In the genomic region with DNA sequence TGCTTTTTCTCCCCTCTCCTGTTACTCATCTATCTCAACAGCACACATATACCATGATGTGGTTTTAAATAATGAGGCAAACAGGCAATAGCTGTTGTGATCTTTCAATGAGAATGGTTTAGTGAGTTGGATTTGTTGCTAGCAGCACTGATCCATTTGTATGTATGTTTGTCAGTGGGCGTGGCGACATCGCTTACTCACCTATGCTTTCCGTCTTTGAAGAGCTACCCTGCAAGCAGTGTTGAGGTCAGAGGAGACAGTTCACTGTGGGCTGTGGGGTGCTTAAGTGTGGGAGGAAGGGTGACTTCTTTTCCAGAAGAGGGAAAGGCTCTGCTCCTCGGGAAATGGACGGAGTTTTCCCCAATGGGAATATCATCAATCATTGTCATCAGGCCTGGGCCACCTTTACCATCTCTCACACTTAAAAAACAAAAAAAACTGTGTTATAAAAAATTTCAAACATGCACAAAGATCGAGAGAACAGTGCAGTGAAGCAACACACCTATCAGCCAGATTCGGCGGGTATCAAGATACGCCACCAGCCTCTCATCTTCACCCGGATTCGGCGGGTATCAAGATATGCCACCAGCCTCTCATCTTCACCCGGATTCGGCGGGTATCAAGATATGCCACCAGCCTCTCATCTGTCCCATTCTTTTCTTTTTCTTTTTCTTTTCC, we compare ENCODE assay signal across 13 cellular contexts.
DNase-seq lines count a peak whose midpoint lies in the region; ATAC-seq, FAIRE-seq and TF ChIP-seq lines count a peak whose summit lies in the region.
"Had no signal": no experiment of that assay in that cellular context is flagged by ENCODE, and none has a peak within 500 bp of the region (broad histone marks: within the 10 kb centered on the region; RNA-seq: fewer than 3 reads in every experiment).

No MANE protein-coding gene starts in this region.

- no peaks in the 10 kb centered on the region for H3K27me3 ChIP-seq in CD8-positive, alpha-beta T cell (ENCODE audit: insufficient read depth, low read length)
- H3K27me3 ChIP-seq in keratinocyte (ENCODE audit: control insufficient read depth, extremely low read depth, insufficient read depth, low read length) = no peaks in the 10 kb centered on the region

- peaks cover 49% of the 10 kb centered on the region for H3K79me2 ChIP-seq in keratinocyte (ENCODE audit: control insufficient read depth, insufficient read depth, low read length)

- no peaks in the 10 kb centered on the region for H3K27me3 Mint-ChIP-seq in CD8-positive, alpha-beta T cell (ENCODE audit: low read depth)
- H3K27me3 Mint-ChIP-seq in activated naive CD8-positive, alpha-beta T cell treated with anti-CD3 and anti-CD28 coated beads, Interleukin-2, amount 50 U/mL, for 24 hours = no peaks in the 10 kb centered on the region
- H3K27me3 Mint-ChIP-seq: naive thymus-derived CD8-positive, alpha-beta T cell had no signal

- peak; percentile 91 for FAIRE-seq in keratinocyte (lab: Jason Lieb, UNC)
- FAIRE-seq: RCC 7860 had no signal

- dilution Hi-C loops in keratinocyte (cut with MboI; ENCODE audit: extremely low pct_ligation_motif_present, low sequenced_read_pairs) = no loop called here

- H3K36me3 Mint-ChIP-seq in CD8-positive, alpha-beta T cell = peaks cover 66% of the 10 kb centered on the region
- peaks cover 25% of the 10 kb centered on the region for H3K36me3 Mint-ChIP-seq in activated naive CD8-positive, alpha-beta T cell treated with anti-CD3 and anti-CD28 coated beads, Interleukin-2, amount 50 U/mL, for 24 hours (ENCODE audit: low read depth)

- no peak overlapping the region for H3K4me3 ChIP-seq in CD8-positive, alpha-beta T cell (ENCODE audit: low read depth, low read length)
- H3K4me3 ChIP-seq in HEK293 (ENCODE audit: low read depth, low read length) = no peak overlapping the region
- peak overlapping the region in 2 of 3 experiments; percentile 34 to 44 for H3K4me3 ChIP-seq in keratinocyte (ENCODE audit: control insufficient read depth in 2 of 3, extremely low read depth in 1 of 3, insufficient read depth in 2 of 3, low read depth in 1 of 3, low read length in 3 of 3)

- H3K9me3 Mint-ChIP-seq in CD8-positive, alpha-beta T cell = no peaks in the 10 kb centered on the region
- no peaks in the 10 kb centered on the region for H3K9me3 Mint-ChIP-seq in activated naive CD8-positive, alpha-beta T cell treated with anti-CD3 and anti-CD28 coated beads, Interleukin-2, amount 50 U/mL, for 24 hours
- H3K9me3 Mint-ChIP-seq: naive thymus-derived CD8-positive, alpha-beta T cell had no signal

- no peak for TF ChIP-seq CTCF in CD8-positive, alpha-beta T cell (IDR thresholded peaks at IDR 0.05)
- TF ChIP-seq CTCF in HEK293 (tag by site-specific recombination; IDR thresholded peaks at IDR 0.05) (no peak), keratinocyte (optimal IDR thresholded peaks at IDR 0.05 in 1 of 3, IDR thresholded peaks at IDR 0.05 in 1 of 3, conservative IDR thresholded peaks at IDR 0.05 in 1 of 3; ENCODE audit: extremely low read depth in 1 of 3, insufficient read depth in 2 of 3, low read length in 3 of 3) (no peak), GM10248 (IDR thresholded peaks at IDR 0.05; ENCODE audit: control extremely low read depth, extremely low read depth, low read depth, missing control alignments) (no peak)

- H3K4me2 ChIP-seq in keratinocyte (ENCODE audit: control insufficient read depth, extremely low read depth, insufficient read depth, low read depth, low read length) = peak overlapping the region; percentile 84

- ATAC-seq in CD8-positive, alpha-beta T cell = peak; percentile 31
- peak; percentile 75 for ATAC-seq in activated naive CD8-positive, alpha-beta T cell treated with anti-CD3 and anti-CD28 coated beads, Interleukin-2, amount 50 U/mL, for 24 hours
- ATAC-seq in HG03159 (IDR thresholded peaks at IDR 0.05; ENCODE audit: unreplicated experiment) (no peak), HG02970 (IDR thresholded peaks at IDR 0.05; ENCODE audit: low FRiP score, unreplicated experiment) (no peak)

- DNase-seq in CD8-positive, alpha-beta T cell = peak in 2 of 7 experiments; percentile 13 to 47
- DNase-seq in activated naive CD8-positive, alpha-beta T cell treated with anti-CD3 and anti-CD28 coated beads, Interleukin-2, amount 50 U/mL, for 24 hours = peak; percentile 12
- DNase-seq in keratinocyte (ENCODE audit: low read depth, low spot score) (peak; percentile 45), mesenteric fat pad (ENCODE audit: low spot score) (no peak), GM10248 (ENCODE audit: extremely low spot score) (no peak)
- DNase-seq: activated gamma-delta T cell treated with Interleukin-2 at 50 U/mL for 16 hours; naive thymus-derived CD8-positive, alpha-beta T cell; NCI-H510A had no signal

- POLR2A ChIA-PET in CD8-positive, alpha-beta T cell (lab: Charles Lee) = no interaction called here
- POLR2A ChIA-PET in HEK293 (lab: Yijun Ruan, JAX) (no interaction called here), GM10248 (lab: Yijun Ruan, JAX) (no interaction called here)

- no peaks in the 10 kb centered on the region for H3K9me1 ChIP-seq in keratinocyte (ENCODE audit: control insufficient read depth, extremely low read depth, insufficient read depth, low read length)

- H3K27ac Mint-ChIP-seq in CD8-positive, alpha-beta T cell = peak overlapping the region; percentile 27
- H3K27ac Mint-ChIP-seq in activated naive CD8-positive, alpha-beta T cell treated with anti-CD3 and anti-CD28 coated beads, Interleukin-2, amount 50 U/mL, for 24 hours = no peak overlapping the region

- peaks cover 6% of the 10 kb centered on the region for H3K36me3 ChIP-seq in CD8-positive, alpha-beta T cell (ENCODE audit: insufficient read depth, low read length)
- peaks cover 0 to 3% of the 10 kb centered on the region in 2 experiments; a peak in 1 of 3 replicates for H3K36me3 ChIP-seq in HEK293 (ENCODE audit: control insufficient read depth in 2 of 2, insufficient read depth in 1 of 2, low read length in 2 of 2)
- H3K36me3 ChIP-seq in keratinocyte (ENCODE audit: control insufficient read depth in 2 of 2, extremely low read depth in 1 of 2, insufficient read depth in 2 of 2, low read length in 2 of 2) = peaks cover 2 to 5% of the 10 kb centered on the region in 2 experiments

- no peak overlapping the region for H3K27ac ChIP-seq in CD8-positive, alpha-beta T cell (ENCODE audit: low read depth, low read length)
- H3K27ac ChIP-seq in HEK293 (ENCODE audit: extremely low read depth, low read depth, low read length) (no peak overlapping the region), keratinocyte (ENCODE audit: control insufficient read depth, insufficient read depth, low read length) (peak overlapping the region; percentile 60)
- H3K27ac ChIP-seq: C4-2B had no signal

- no peaks in the 10 kb centered on the region for H3K9me3 ChIP-seq in CD8-positive, alpha-beta T cell (ENCODE audit: low read length)
- H3K9me3 ChIP-seq in HEK293 (ENCODE audit: control insufficient read depth, insufficient read depth, low read depth, low read length) = no peaks in the 10 kb centered on the region
- no peaks in the 10 kb centered on the region for H3K9me3 ChIP-seq in keratinocyte (ENCODE audit: control insufficient read depth, low read depth, low read length)

- no peak overlapping the region for H3K4me3 Mint-ChIP-seq in CD8-positive, alpha-beta T cell
- H3K4me3 Mint-ChIP-seq in activated naive CD8-positive, alpha-beta T cell treated with anti-CD3 and anti-CD28 coated beads, Interleukin-2, amount 50 U/mL, for 24 hours = no peak overlapping the region
- H3K4me3 Mint-ChIP-seq: naive thymus-derived CD8-positive, alpha-beta T cell had no signal

- no peak overlapping the region for H2AFZ ChIP-seq in keratinocyte (ENCODE audit: control insufficient read depth, low read length)

- intact Hi-C loops in CD8-positive, alpha-beta T cell (cut with DNase I, micrococcal nuclease) = no loop called here

- CTCF ChIA-PET in CD8-positive, alpha-beta T cell (lab: Charles Lee) = no interaction called here
- CTCF ChIA-PET in HEK293 (lab: Yijun Ruan, JAX) (interaction anchor here (0.6 to 1.2 kb wide), 5 partner anchors 13 to 685 kb away, joined by 3 to 5 read pairs (median 3); no protein-coding TSS in a partner anchor), GM10248 (lab: Yijun Ruan, JAX) (interaction anchor here (1.1 to 1.3 kb wide), 3 partner anchors 9 to 47 kb away, joined by 3 read pairs; no protein-coding TSS in a partner anchor)

- H3K4me1 ChIP-seq in CD8-positive, alpha-beta T cell (ENCODE audit: insufficient read depth, low read length) = no peaks in the 10 kb centered on the region
- no peaks in the 10 kb centered on the region for H3K4me1 ChIP-seq in HEK293 (ENCODE audit: control insufficient read depth, insufficient read depth, low read length)
- H3K4me1 ChIP-seq in keratinocyte (ENCODE audit: control insufficient read depth, extremely low read depth, insufficient read depth, low read length) = peaks cover 49% of the 10 kb centered on the region

- peak overlapping the region; percentile 55 for H3K9ac ChIP-seq in keratinocyte (ENCODE audit: control insufficient read depth, extremely low read depth, insufficient read depth, low read length)

- peaks cover 2% of the 10 kb centered on the region for H4K20me1 ChIP-seq in keratinocyte (ENCODE audit: control insufficient read depth, extremely low read depth, insufficient read depth, low read length)

- peaks cover 43% of the 10 kb centered on the region for H3K4me1 Mint-ChIP-seq in CD8-positive, alpha-beta T cell (ENCODE audit: low read depth)
- peaks cover 20% of the 10 kb centered on the region for H3K4me1 Mint-ChIP-seq in activated naive CD8-positive, alpha-beta T cell treated with anti-CD3 and anti-CD28 coated beads, Interleukin-2, amount 50 U/mL, for 24 hours

TF ChIP-seq in HEK293, 187 proteins besides CTCF, POLR2A, EP300 and RAD21:
- TF ChIP-seq ZNF174 (tag by site-specific recombination; IDR thresholded peaks at IDR 0.05) (no peak), ZFHX2 (tag by site-specific recombination; conservative IDR thresholded peaks at IDR 0.05) (0 out of 2 replicates have a peak, but pooled peaks have one; percentile 11), ZNF529 (tag by site-specific recombination; IDR thresholded peaks at IDR 0.05; ENCODE audit: insufficient replicate concordance) (no peak)

Comparison
In these comparisons a context has a peak if more than half of its experiments do, and no peak if none do; other contexts are left out.
1. ATAC-seq: peak in CD8-positive, alpha-beta T cell (single experiment) and activated naive CD8-positive, alpha-beta T cell treated with anti-CD3 and anti-CD28 coated beads, Interleukin-2, amount 50 U/mL, for 24 hours (single experiment); none in HG03159 (single experiment) and HG02970 (single experiment).
2. DNase-seq: peak in activated naive CD8-positive, alpha-beta T cell treated with anti-CD3 and anti-CD28 coated beads, Interleukin-2, amount 50 U/mL, for 24 hours (single experiment) and keratinocyte (single experiment); none in mesenteric fat pad (single experiment) and GM10248 (single experiment).
3. H3K4me3 ChIP-seq: peak in keratinocyte (2 of 3); none in CD8-positive, alpha-beta T cell (single experiment) and HEK293 (single experiment).